In the genomic region with DNA sequence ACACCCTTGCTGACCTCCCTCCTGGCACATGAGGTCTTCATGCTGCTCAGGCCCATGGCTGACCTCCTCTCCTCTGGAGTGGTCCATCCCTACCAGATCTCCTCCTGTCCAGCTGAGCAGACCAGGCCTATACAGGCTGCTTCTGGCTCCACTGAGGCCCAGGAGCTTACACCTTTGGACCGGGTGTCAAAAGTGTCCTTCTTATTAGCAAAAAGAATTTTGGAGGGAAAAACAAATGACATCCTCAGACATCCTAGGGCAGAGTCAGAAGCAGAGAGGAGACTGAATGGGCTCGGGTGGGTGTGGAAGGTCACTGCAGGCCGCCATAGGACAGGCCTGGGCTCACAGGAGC, we compare ENCODE assay signal across 8 cellular contexts. TPM values are rescaled to one million over a fixed set of nuclear protein-coding genes. Genes with fewer than 3 reads are reported as not detected.
A peak's percentile ranks its signal among the peaks of the same experiment; 100 is the strongest.
DNase-seq lines count a peak whose midpoint lies in the region; ATAC-seq and TF ChIP-seq lines count a peak whose summit lies in the region.

No MANE protein-coding gene starts in this region.

- ATAC-seq in HG02763 (IDR thresholded peaks at IDR 0.05; ENCODE audit: unreplicated experiment), result no peak

- no peaks in the 10 kb centered on the region for H3K9me3 Mint-ChIP-seq in CD4-positive, alpha-beta memory T cell

- H4K20me1 ChIP-seq in OCI-LY3 (ENCODE audit: insufficient read depth, low read length), result no peaks in the 10 kb centered on the region

- POLR2A ChIA-PET in CD4-positive, alpha-beta memory T cell (lab: Charles Lee; ENCODE audit: partially characterized antibody), result interaction anchor here (1.5 to 3.4 kb wide), 2 partner anchors 38 to 269 kb away, joined by 4 to 45 read pairs; a partner anchor contains a TSS

- H3K27me3 Mint-ChIP-seq in CD4-positive, alpha-beta memory T cell, result no peaks in the 10 kb centered on the region

- peaks cover 7% of the 10 kb centered on the region for H3K4me1 ChIP-seq in CD4-positive, alpha-beta memory T cell (ENCODE audit: insufficient read depth, low read length)
- H3K4me1 ChIP-seq in OCI-LY3 (ENCODE audit: low read length) (peaks cover 29% of the 10 kb centered on the region), neutrophil (ENCODE audit: control insufficient read depth in 1 of 2, insufficient read depth in 1 of 2, low read depth in 1 of 2, low read length in 1 of 2) (peaks cover 22 to 23% of the 10 kb centered on the region in 2 experiments)
- H3K4me1 ChIP-seq in effector memory CD4-positive, alpha-beta T cell (ENCODE audit: control insufficient read depth, insufficient read depth, low read length, poor library complexity, severe bottlenecking), result peaks cover 12% of the 10 kb centered on the region

- H3K27ac Mint-ChIP-seq in CD4-positive, alpha-beta memory T cell, result peak overlapping the region; percentile 62 to 93 (median 86)

- H3K36me3 ChIP-seq in CD4-positive, alpha-beta memory T cell (ENCODE audit: insufficient read depth, low read length), result no peaks in the 10 kb centered on the region
- H3K36me3 ChIP-seq in OCI-LY3 (replicated peaks; ENCODE audit: low read depth, low read length), result no peaks in the 10 kb centered on the region
- no peaks in the 10 kb centered on the region for H3K36me3 ChIP-seq in effector memory CD4-positive, alpha-beta T cell (ENCODE audit: control insufficient read depth, insufficient read depth, low read length)
- H3K36me3 ChIP-seq in neutrophil, result no peaks in the 10 kb centered on the region

- H3K79me2 ChIP-seq in OCI-LY3 (ENCODE audit: low read length), result no peaks in the 10 kb centered on the region

- H3K4me3 ChIP-seq in CD4-positive, alpha-beta memory T cell (ENCODE audit: low read length in 2 of 2), result peak overlapping the region; percentile 47 to 57
- H3K4me3 ChIP-seq in OCI-LY3 (ENCODE audit: low read length), result peak overlapping the region; percentile 83; the same call in 1 of the 2 replicates
- peak overlapping the region; percentile 59 for H3K4me3 ChIP-seq in effector memory CD4-positive, alpha-beta T cell (ENCODE audit: insufficient read depth, low read depth, low read length, poor library complexity, severe bottlenecking)
- H3K4me3 ChIP-seq in neutrophil (ENCODE audit: low read depth in 1 of 2, low read length in 1 of 2), result no peak overlapping the region

- CTCF ChIA-PET in CD4-positive, alpha-beta memory T cell (lab: Charles Lee; ENCODE audit: partially characterized antibody), result interaction anchor here (2.1 to 5.3 kb wide), 2 partner anchors 86 to 95 kb away, joined by 7 to 155 read pairs; no protein-coding TSS in a partner anchor

- H3K27ac ChIP-seq in CD4-positive, alpha-beta memory T cell (ENCODE audit: low read depth, low read length), result peak overlapping the region; percentile 47
- H3K27ac ChIP-seq in OCI-LY3 (ENCODE audit: low read length) (peak overlapping the region; percentile 62), neutrophil (peak overlapping the region; percentile 62)
- H3K27ac ChIP-seq in effector memory CD4-positive, alpha-beta T cell (ENCODE audit: insufficient read depth, low read length, poor library complexity, severe bottlenecking), result peak overlapping the region; percentile 62

- H3K9me3 ChIP-seq in CD4-positive, alpha-beta memory T cell (ENCODE audit: control insufficient read depth in 1 of 2, low read length in 2 of 2), result no peaks in the 10 kb centered on the region
- H3K9me3 ChIP-seq in OCI-LY3 (ENCODE audit: insufficient read depth, low read length) (no peaks in the 10 kb centered on the region), neutrophil (no peaks in the 10 kb centered on the region)
- no peaks in the 10 kb centered on the region for H3K9me3 ChIP-seq in effector memory CD4-positive, alpha-beta T cell (ENCODE audit: control insufficient read depth, low read length)

- TF ChIP-seq CTCF in OCI-LY3 (IDR thresholded peaks at IDR 0.05; ENCODE audit: low read depth, low read length), result no peak
- no peak for TF ChIP-seq CTCF in neutrophil (IDR thresholded peaks at IDR 0.05)

- peak overlapping the region; percentile 82 for H3K4me2 ChIP-seq in OCI-LY3 (ENCODE audit: low read length)

- H3K9ac ChIP-seq in OCI-LY3 (ENCODE audit: low read length), result no peak overlapping the region

- no peak overlapping the region for H2AFZ ChIP-seq in OCI-LY3 (ENCODE audit: low read depth, low read length)

- no peaks in the 10 kb centered on the region for H3K27me3 ChIP-seq in CD4-positive, alpha-beta memory T cell (ENCODE audit: insufficient read depth, low read length)
- H3K27me3 ChIP-seq in OCI-LY3 (ENCODE audit: low read depth, low read length), result peaks cover 28% of the 10 kb centered on the region
- H3K27me3 ChIP-seq in effector memory CD4-positive, alpha-beta T cell (replicated peaks; ENCODE audit: control insufficient read depth, insufficient read depth, low read length, poor library complexity, severe bottlenecking), result no peaks in the 10 kb centered on the region
- no peaks in the 10 kb centered on the region for H3K27me3 ChIP-seq in neutrophil

- H3K4me3 Mint-ChIP-seq in CD4-positive, alpha-beta memory T cell, result peak overlapping the region; percentile 72 to 91 (median 84)

- intact Hi-C loops in CD4-positive, alpha-beta memory T cell (cut with micrococcal nuclease), result loop anchor here (1.0 to 2.0 kb wide), 6 partner anchors 17 to 269 kb away; a partner anchor contains a TSS

- peaks cover 9 to 22% (median 17%) of the 10 kb centered on the region in 4 donors for H3K4me1 Mint-ChIP-seq in CD4-positive, alpha-beta memory T cell

- DNase-seq in CD4-positive, alpha-beta memory T cell, result no peak
- DNase-seq in effector memory CD4-positive, alpha-beta T cell, result no peak
- DNase-seq in effector CD4-positive, alpha-beta T cell, result no peak
- DNase-seq in NCI-H2081 (lab: John Stamatoyannopoulos, UW) (no peak), NCI-H1436 treated with DMSO at 0.1 percent for 48 hours (lab: John Stamatoyannopoulos, UW) (no peak)

- no peaks in the 10 kb centered on the region for H3K36me3 Mint-ChIP-seq in CD4-positive, alpha-beta memory T cell

RNA-seq across cellular contexts. Expression of a gene that starts 38.1 kb away (rescaled TPM):
- total RNA-seq in CD4-positive, alpha-beta memory T cell, result 100 to 1,000 TPM; 122 to 130 TPM
- 100 to 1,000 TPM; 152 to 157 TPM for polyA plus RNA-seq in CD4-positive, alpha-beta memory T cell

Comparison
In these comparisons a context has a peak if more than half of its experiments do, and no peak if none do; other contexts are left out.
1. H3K4me3 ChIP-seq: peak in CD4-positive, alpha-beta memory T cell (2 of 2), OCI-LY3 (single experiment) and effector memory CD4-positive, alpha-beta T cell (single experiment); none in neutrophil (0 of 2).
2. Peak in every context shown above with its lines, with median percentiles within 50 percentile points of each other: H3K27ac ChIP-seq.